15 cellular contexts compared by ENCODE assay signal in the genomic region with DNA sequence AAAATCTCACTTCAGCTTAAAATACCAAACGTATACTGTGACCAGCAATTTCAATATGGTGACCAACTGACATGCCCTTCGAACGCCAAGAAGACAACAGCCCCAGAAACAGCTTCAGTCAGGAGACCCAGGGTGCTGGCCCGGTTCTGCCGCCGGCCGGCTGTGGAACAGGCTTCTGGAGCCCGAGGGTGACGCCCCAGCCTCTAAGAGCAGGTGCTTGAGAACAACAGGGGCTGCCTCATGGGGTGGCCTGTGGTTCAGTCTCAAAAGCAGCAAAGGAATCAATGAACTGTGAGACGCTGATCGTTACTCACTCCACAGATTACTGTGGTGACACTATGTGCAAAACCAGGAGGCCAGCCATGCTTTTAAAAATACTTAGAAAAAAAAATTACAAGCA. TPM values are rescaled to one million over a fixed set of nuclear protein-coding genes. Genes with fewer than 3 reads are reported as not detected.
DNase-seq lines count a peak whose midpoint lies in the region; ATAC-seq, FAIRE-seq and TF ChIP-seq lines count a peak whose summit lies in the region.
"Had no signal": no experiment of that assay in that cellular context is flagged by ENCODE, and none has a peak within 500 bp of the region (broad histone marks: within the 10 kb centered on the region; RNA-seq: fewer than 3 reads in every experiment).

No MANE protein-coding gene starts in this region.

- no peak for DNase-seq in GM12891 (ENCODE audit: insufficient read length, low spot score)
- peak; percentile 87 for DNase-seq in GM20000 (ENCODE audit: low spot score)
- DNase-seq in lower lobe of right lung = peak; percentile 32
- no peak for DNase-seq in mucosa of gallbladder (ENCODE audit: low spot score)
- no peak for DNase-seq in MV-4-11 (lab: John Stamatoyannopoulos, UW)
- no peak for DNase-seq in aorta
- no peak for DNase-seq in GOT3 (lab: John Stamatoyannopoulos, UW)
- DNase-seq: effector memory CD8-positive, alpha-beta T cell; GDM1; MG63; NCI-H524; ovary; SHP77 had no signal

- H3K36me3 ChIP-seq in lower lobe of right lung (no peaks in the 10 kb centered on the region), aorta (ENCODE audit: control insufficient read depth in 1 of 2, insufficient read depth in 2 of 2, low read length in 1 of 2) (no peaks in the 10 kb centered on the region)
- H3K36me3 ChIP-seq: MG63, ovary had no signal

- H3K27ac ChIP-seq in lower lobe of right lung (no peak overlapping the region), aorta (ENCODE audit: low read depth in 1 of 2, low read length in 2 of 2) (no peak overlapping the region)
- H3K27ac ChIP-seq: ovary had no signal

- H3K4me3 ChIP-seq in lower lobe of right lung = no peak overlapping the region
- H3K4me3 ChIP-seq in aorta (ENCODE audit: low read length in 2 of 2) = no peak overlapping the region
- H3K4me3 ChIP-seq: MG63, ovary had no signal

- H3K4me1 ChIP-seq in lower lobe of right lung (no peaks in the 10 kb centered on the region), aorta (ENCODE audit: control insufficient read depth in 1 of 2, insufficient read depth in 2 of 2, low read length in 2 of 2) (no peaks in the 10 kb centered on the region)

- WGBS in aorta, 2 donors = 94 to 96% methylated on average over 11 of the region's 11 CpGs

- FAIRE-seq in GM12891 (lab: Jason Lieb, UNC) = peak; percentile 69
- FAIRE-seq: astrocyte had no signal

- no peak for TF ChIP-seq CTCF in GM20000 (IDR thresholded peaks at IDR 0.05; ENCODE audit: extremely low read depth, missing control alignments)
- TF ChIP-seq CTCF in lower lobe of right lung (IDR thresholded peaks at IDR 0.05) = no peak

- no peak for TF ChIP-seq POLR2A in GM12891 (IDR thresholded peaks at IDR 0.05; ENCODE audit: low read depth, low read length)

- intact Hi-C loops in lower lobe of right lung (cut with DNase I) = no loop called here
- intact Hi-C loops in aorta (cut with DNase I) = no loop called here

- ATAC-seq in HG03095 (IDR thresholded peaks at IDR 0.05; ENCODE audit: unreplicated experiment) = peak; percentile 53
- no peak for ATAC-seq in lower lobe of right lung
- ATAC-seq in aorta (ENCODE audit: low FRiP score) = no peak
- ATAC-seq: effector memory CD8-positive, alpha-beta T cell had no signal

- no peaks in the 10 kb centered on the region for H3K9me3 ChIP-seq in lower lobe of right lung
- no peaks in the 10 kb centered on the region for H3K9me3 ChIP-seq in aorta (ENCODE audit: control insufficient read depth, low read length)
- H3K9me3 ChIP-seq: MG63, ovary had no signal

- H3K27me3 ChIP-seq in lower lobe of right lung (ENCODE audit: low read depth) (no peaks in the 10 kb centered on the region), aorta (ENCODE audit: control insufficient read depth in 1 of 2, insufficient read depth in 2 of 2, low read length in 1 of 2) (no peaks in the 10 kb centered on the region)
- H3K27me3 ChIP-seq: MG63, ovary had no signal

TF ChIP-seq in GM12891, 5 proteins besides CTCF, POLR2A, EP300 and RAD21:
- TF ChIP-seq TAF1 (IDR thresholded peaks at IDR 0.05; ENCODE audit: low read depth, low read length) (no peak), SPI1 (IDR thresholded peaks at IDR 0.05; ENCODE audit: low read depth, low read length) (no peak), POU2F2 (IDR thresholded peaks at IDR 0.05; ENCODE audit: low read depth, low read length) (0 out of 2 replicates have a peak, but pooled peaks have one; percentile 19), PAX5 (IDR thresholded peaks at IDR 0.05; ENCODE audit: insufficient read depth, low read length, severe bottlenecking) (peak; percentile 11), POLR2AphosphoS5 (IDR thresholded peaks at IDR 0.05; ENCODE audit: low read depth, low read length) (no peak)

RNA-seq across cellular contexts. Expression of gene GPER1, which starts 17.3 kb away (rescaled TPM):
- 6.5 TPM for polyA plus RNA-seq in GM12891 (2012; ENCODE audit: low read depth, missing spikeins)
- total RNA-seq in lower lobe of right lung (26.0 TPM), mucosa of gallbladder (4.7 TPM), aorta (10 to 100 TPM in 1 of 2 donors, 1 to 10 TPM in 1; 4.5 to 11.2 TPM)
- polyA plus RNA-seq in aorta = 1 to 10 TPM; 2.8 to 5.0 TPM

RNA-seq across cellular contexts. Expression of gene ZFAND2A, which starts 54.8 kb away (rescaled TPM):
- 30.8 TPM for polyA plus RNA-seq in GM12891 (2012; ENCODE audit: low read depth, missing spikeins)
- total RNA-seq in lower lobe of right lung (14.8 TPM), mucosa of gallbladder (19.2 TPM), aorta (10 to 100 TPM; 18.8 to 24.8 TPM)
- polyA plus RNA-seq in aorta = 10 to 100 TPM; 54.7 to 64.6 TPM

Comparison
In these comparisons a context has a peak if more than half of its experiments do, and no peak if none do; other contexts are left out.
1. DNase-seq: peak in GM20000 (single experiment) and lower lobe of right lung (single experiment); none in GM12891 (single experiment), mucosa of gallbladder (single experiment), MV-4-11 (single experiment), aorta (0 of 2) and GOT3 (single experiment).